In genomic region chr6:131914967-131915751, GRCh38 we compare ENCODE assay signal across 8 cellular contexts. TPM values are rescaled to one million over a fixed set of nuclear protein-coding genes. Genes with fewer than 3 reads are reported as not detected.
DNase-seq lines count a peak whose midpoint lies in the region; ATAC-seq and TF ChIP-seq lines count a peak whose summit lies in the region.

No MANE protein-coding gene starts in this region.

- ATAC-seq in GM19023 (IDR thresholded peaks at IDR 0.05; ENCODE audit: unreplicated experiment) (peak; percentile 76), HG03196 (IDR thresholded peaks at IDR 0.05; ENCODE audit: unreplicated experiment) (peak; percentile 82)
- ATAC-seq in natural killer cell treated with Interleukin-12 subunit alpha and Interleukin-12 subunit beta and Interleukin-15 and Interleukin-18, amount 100 ng/mL, for 72 hours, result peak in 1 of 2 donors; percentile 57

- no peak overlapping the region for H3K4me3 ChIP-seq in CD4-positive, alpha-beta memory T cell (ENCODE audit: low read length in 2 of 2)
- H3K4me3 ChIP-seq in esophagus squamous epithelium, result no peak overlapping the region

- no peaks in the 10 kb centered on the region for H3K36me3 ChIP-seq in CD4-positive, alpha-beta memory T cell (ENCODE audit: insufficient read depth, low read length)
- H3K36me3 ChIP-seq in esophagus squamous epithelium, result no peaks in the 10 kb centered on the region

- CTCF ChIA-PET in CD4-positive, alpha-beta memory T cell (lab: Charles Lee; ENCODE audit: partially characterized antibody), result interaction anchor here (0.6 to 2.5 kb wide), 26 partner anchors 9 to 1030 kb away, joined by 3 to 26 read pairs (median 4); no protein-coding TSS in a partner anchor

- H3K27ac ChIP-seq in CD4-positive, alpha-beta memory T cell (ENCODE audit: low read depth, low read length), result no peak overlapping the region
- H3K27ac ChIP-seq in esophagus squamous epithelium, result no peak overlapping the region
- H3K27ac ChIP-seq in substantia nigra (ENCODE audit: low read depth, low read length, poor library complexity, severe bottlenecking), result no peak overlapping the region

- H3K27me3 ChIP-seq in CD4-positive, alpha-beta memory T cell (ENCODE audit: insufficient read depth, low read length), result no peaks in the 10 kb centered on the region
- H3K27me3 ChIP-seq in esophagus squamous epithelium, result peaks cover 0 to 42% (median 0%) of the 10 kb centered on the region in 4 donors

- intact Hi-C loops in CD4-positive, alpha-beta memory T cell (cut with micrococcal nuclease), result loop anchor here (1.0 to 10.0 kb wide), 3 partner anchors 303 to 400 kb away; no protein-coding TSS in a partner anchor
- intact Hi-C loops in esophagus squamous epithelium (cut with DNase I), result loop anchor here (10.0 kb wide), 1 partner anchor 220 kb away; no protein-coding TSS in a partner anchor

- peaks cover 7% of the 10 kb centered on the region for H3K4me1 ChIP-seq in CD4-positive, alpha-beta memory T cell (ENCODE audit: insufficient read depth, low read length)
- no peaks in the 10 kb centered on the region for H3K4me1 ChIP-seq in esophagus squamous epithelium

- no peaks in the 10 kb centered on the region for H3K9me3 ChIP-seq in CD4-positive, alpha-beta memory T cell (ENCODE audit: control insufficient read depth in 1 of 2, low read length in 2 of 2)
- H3K9me3 ChIP-seq in esophagus squamous epithelium, result no peaks in the 10 kb centered on the region

- peak; percentile 37 to 57 (median 44) for DNase-seq in CD4-positive, alpha-beta memory T cell
- DNase-seq in NCI-H82 (lab: John Stamatoyannopoulos, UW) (peak; percentile 78), esophagus squamous epithelium (lab: John Stamatoyannopoulos, UW) (no peak), substantia nigra (lab: John Stamatoyannopoulos, UW) (peak in 30 of 49 donors; percentile 2 to 57 (median 26))
- DNase-seq in activated CD8-positive, alpha-beta memory T cell treated with anti-CD3 and anti-CD28 coated beads, Interleukin-2, amount 50 U/mL, for 48 hours, result peak; percentile 57
- DNase-seq in natural killer cell treated with Interleukin-12 subunit alpha and Interleukin-12 subunit beta and Interleukin-15 and Interleukin-18, amount 100 ng/mL, for 72 hours (ENCODE audit: low spot score), result peak; percentile 62

- WGBS in esophagus squamous epithelium, 2 donors, result 24 to 25% methylated on average over 10 of the region's 10 CpGs

- H3K4me3 Mint-ChIP-seq in CD4-positive, alpha-beta memory T cell, result peak overlapping the region in 1 of 8 donors; percentile 13
- H3K4me3 Mint-ChIP-seq in natural killer cell treated with Interleukin-12 subunit alpha and Interleukin-12 subunit beta and Interleukin-15 and Interleukin-18, amount 100 ng/mL, for 72 hours, result no peak overlapping the region

- POLR2A ChIA-PET in CD4-positive, alpha-beta memory T cell (lab: Charles Lee; ENCODE audit: partially characterized antibody), result no interaction called here

- no peaks in the 10 kb centered on the region for H3K36me3 Mint-ChIP-seq in CD4-positive, alpha-beta memory T cell
- peaks cover 5% of the 10 kb centered on the region for H3K36me3 Mint-ChIP-seq in natural killer cell treated with Interleukin-12 subunit alpha and Interleukin-12 subunit beta and Interleukin-15 and Interleukin-18, amount 100 ng/mL, for 72 hours

- H3K27ac Mint-ChIP-seq in CD4-positive, alpha-beta memory T cell, result no peak overlapping the region
- no peak overlapping the region for H3K27ac Mint-ChIP-seq in natural killer cell treated with Interleukin-12 subunit alpha and Interleukin-12 subunit beta and Interleukin-15 and Interleukin-18, amount 100 ng/mL, for 72 hours

- TF ChIP-seq POLR2A in esophagus squamous epithelium (IDR thresholded peaks at IDR 0.05), result no peak

- H3K27me3 Mint-ChIP-seq in CD4-positive, alpha-beta memory T cell, result peaks cover 37 to 50% of the 10 kb centered on the region in 2 donors
- peaks cover 50 to 61% of the 10 kb centered on the region in 2 donors for H3K27me3 Mint-ChIP-seq in natural killer cell treated with Interleukin-12 subunit alpha and Interleukin-12 subunit beta and Interleukin-15 and Interleukin-18, amount 100 ng/mL, for 72 hours

- TF ChIP-seq CTCF in esophagus squamous epithelium (IDR thresholded peaks at IDR 0.05), result peak; percentile 48 to 83 (median 71)

- H3K9me3 Mint-ChIP-seq in CD4-positive, alpha-beta memory T cell, result peaks cover 0 to 2% (median 0%) of the 10 kb centered on the region in 8 donors
- H3K9me3 Mint-ChIP-seq in natural killer cell treated with Interleukin-12 subunit alpha and Interleukin-12 subunit beta and Interleukin-15 and Interleukin-18, amount 100 ng/mL, for 72 hours, result peaks cover 4% of the 10 kb centered on the region

- H3K4me1 Mint-ChIP-seq in CD4-positive, alpha-beta memory T cell, result peaks cover 13 to 35% (median 17%) of the 10 kb centered on the region in 4 donors
- H3K4me1 Mint-ChIP-seq in natural killer cell treated with Interleukin-12 subunit alpha and Interleukin-12 subunit beta and Interleukin-15 and Interleukin-18, amount 100 ng/mL, for 72 hours (ENCODE audit: low read depth in 2 of 2), result peaks cover 9 to 23% of the 10 kb centered on the region in 2 donors

RNA-seq across cellular contexts. Expression of gene CCN2, which starts 36.0 kb away (rescaled TPM):
- not detected for total RNA-seq in CD4-positive, alpha-beta memory T cell
- polyA plus RNA-seq in CD4-positive, alpha-beta memory T cell, result not detected
- 100 to 1,000 TPM in 1 of 4 donors, 10 to 100 TPM in 2, 1 to 10 TPM in 1; 8.9 to 110 (median 25.9) TPM for total RNA-seq in esophagus squamous epithelium
- total RNA-seq in natural killer cell treated with Interleukin-12 subunit alpha and Interleukin-12 subunit beta and Interleukin-15 and Interleukin-18, amount 100 ng/mL, for 72 hours, result not detected

Comparison
In these comparisons a context has a peak if more than half of its experiments do, and no peak if none do; other contexts are left out.
1. RNA of gene CCN2, which starts 36.0 kb away (total RNA-seq): 8.9 to 110 TPM in esophagus squamous epithelium; not detected in CD4-positive, alpha-beta memory T cell and not detected in natural killer cell treated with Interleukin-12 subunit alpha and Interleukin-12 subunit beta and Interleukin-15 and Interleukin-18, amount 100 ng/mL, for 72 hours; every median in the first group is over 4 times any median in the second.